ENCODE assay signal across 21 cellular contexts in genomic region chr2:3009499-3009882, GRCh38.
DNase-seq lines count a peak whose midpoint lies in the region; ATAC-seq, FAIRE-seq and TF ChIP-seq lines count a peak whose summit lies in the region.
"Had no signal": no experiment of that assay in that cellular context is flagged by ENCODE, and none has a peak within 500 bp of the region (broad histone marks: within the 10 kb centered on the region; RNA-seq: fewer than 3 reads in every experiment).

No MANE protein-coding gene starts in this region.

- no peak overlapping the region for H4K8ac ChIP-seq in neuronal stem cell (ENCODE audit: low read depth, low read length)

- H3K27me3 ChIP-seq in GM12878 (replicated peaks in 1 of 2; ENCODE audit: control insufficient read depth in 2 of 2, insufficient read depth in 2 of 2, low read length in 1 of 2) (no peaks in the 10 kb centered on the region), neuronal stem cell (ENCODE audit: control insufficient read depth in 3 of 3, insufficient read depth in 3 of 3, low read depth in 1 of 3, low read length in 3 of 3) (peaks cover 0 to 2% (median 0%) of the 10 kb centered on the region in 3 experiments)
- no peaks in the 10 kb centered on the region for H3K27me3 ChIP-seq in naive thymus-derived CD4-positive, alpha-beta T cell (ENCODE audit: control insufficient read depth in 2 of 2, insufficient read depth in 2 of 2, low read length in 2 of 2)

- H2BK15ac ChIP-seq in neuronal stem cell (ENCODE audit: low read length) = no peak overlapping the region

- ATAC-seq in GM12878 (no peak), GM19452 (IDR thresholded peaks at IDR 0.05; ENCODE audit: unreplicated experiment) (no peak), left lobe of liver (no peak)
- peak; percentile 20 for ATAC-seq in naive thymus-derived CD4-positive, alpha-beta T cell

- RAD21 ChIA-PET in GM12878 (lab: Charles Lee; ENCODE audit: unreplicated experiment) = no interaction called here

- H4K20me1 ChIP-seq in GM12878 (ENCODE audit: control insufficient read depth, insufficient read depth) = no peaks in the 10 kb centered on the region

- TF ChIP-seq CTCF in GM12878 (IDR thresholded peaks at IDR 0.05 in 2 of 3, conservative IDR thresholded peaks at IDR 0.05 in 1 of 3; ENCODE audit: control insufficient read depth in 2 of 3, extremely low read depth in 1 of 3, insufficient read depth in 1 of 3, low read depth in 3 of 3, low read length in 3 of 3) = no peak

- H3K4me2 ChIP-seq in GM12878 (ENCODE audit: control insufficient read depth, insufficient read depth) (no peak overlapping the region), neuronal stem cell (ENCODE audit: insufficient read depth, low read length, poor library complexity, severe bottlenecking) (no peak overlapping the region)
- H3K4me2 ChIP-seq: KMS-11 had no signal

- H3K9me3 Mint-ChIP-seq in naive thymus-derived CD4-positive, alpha-beta T cell = peaks cover 4 to 27% (median 12%) of the 10 kb centered on the region in 11 donors

- H3K4me1 ChIP-seq in GM12878 (ENCODE audit: control insufficient read depth, insufficient read depth, low read length) (no peaks in the 10 kb centered on the region), neuronal stem cell (ENCODE audit: control insufficient read depth in 2 of 2, insufficient read depth in 1 of 2, low read depth in 1 of 2, low read length in 2 of 2) (peaks cover 0 to 11% of the 10 kb centered on the region in 2 donors)
- no peaks in the 10 kb centered on the region for H3K4me1 ChIP-seq in naive thymus-derived CD4-positive, alpha-beta T cell (ENCODE audit: control insufficient read depth in 2 of 2, insufficient read depth in 2 of 2, low read length in 2 of 2)

- H3K9ac ChIP-seq in GM12878 (ENCODE audit: control insufficient read depth, insufficient read depth, low read length) = no peak overlapping the region
- peak overlapping the region; percentile 45 for H3K9ac ChIP-seq in neuronal stem cell (ENCODE audit: low read depth, low read length, poor library complexity)
- H3K9ac ChIP-seq: GM23248, KMS-11 had no signal

- H4K91ac ChIP-seq in neuronal stem cell (ENCODE audit: low read depth, low read length, poor library complexity) = peak overlapping the region; percentile 7

- in situ Hi-C loops in GM12878 (cut with MboI) (no loop called here), ACHN (cut with HindIII; ENCODE audit: low pct_ligation_motif_present, low pct_unique_long_range_greater_than_20kb, low sequenced_read_pairs) (no loop called here)

- SMC1A ChIA-PET in GM12878 (lab: Charles Lee; ENCODE audit: uncharacterized antibody, unreplicated experiment) = no interaction called here

- H3K4ac ChIP-seq in neuronal stem cell (ENCODE audit: low read length) = no peak overlapping the region

- H3K9me3 ChIP-seq in GM12878 (replicated peaks; ENCODE audit: control insufficient read depth, insufficient read depth, low read length) = no peaks in the 10 kb centered on the region; the same call in 2 of the 3 replicates
- peaks cover 0 to 7% (median 0%) of the 10 kb centered on the region in 3 experiments for H3K9me3 ChIP-seq in naive thymus-derived CD4-positive, alpha-beta T cell (ENCODE audit: control insufficient read depth in 2 of 3, low read length in 3 of 3)
- peaks cover 0 to 4% of the 10 kb centered on the region in 2 donors for H3K9me3 ChIP-seq in neuronal stem cell (replicated peaks in 1 of 2; ENCODE audit: control insufficient read depth in 2 of 2, insufficient read depth in 1 of 2, low read depth in 1 of 2, low read length in 2 of 2)

- H2BK120ac ChIP-seq in neuronal stem cell (ENCODE audit: low read depth, low read length) = no peak overlapping the region

- peaks cover 0 to 11% (median 4%) of the 10 kb centered on the region in 5 donors for H3K36me3 Mint-ChIP-seq in naive thymus-derived CD4-positive, alpha-beta T cell

- H3K4me1 Mint-ChIP-seq in naive thymus-derived CD4-positive, alpha-beta T cell = peaks cover 0 to 1% (median 0%) of the 10 kb centered on the region in 7 donors

- H2BK5ac ChIP-seq in neuronal stem cell (ENCODE audit: low read length) = no peak overlapping the region

- no peak overlapping the region for H3K4me3 Mint-ChIP-seq in naive thymus-derived CD4-positive, alpha-beta T cell
- H3K4me3 Mint-ChIP-seq: CD4-positive, alpha-beta T cell; HFFc6 had no signal

- H3K27ac ChIP-seq in GM12878 (ENCODE audit: control insufficient read depth, insufficient read depth) (no peak overlapping the region), neuronal stem cell (replicated peaks; ENCODE audit: low read length) (no peak overlapping the region)
- no peak overlapping the region for H3K27ac ChIP-seq in naive thymus-derived CD4-positive, alpha-beta T cell (ENCODE audit: low read depth, low read length)
- H3K27ac ChIP-seq: C4-2B, GM23248, KMS-11 had no signal

- no peak overlapping the region for H3K14ac ChIP-seq in neuronal stem cell (ENCODE audit: low read length)

- H3K27ac Mint-ChIP-seq in naive thymus-derived CD4-positive, alpha-beta T cell = no peak overlapping the region
- H3K27ac Mint-ChIP-seq: CD4-positive, alpha-beta T cell; HFFc6 had no signal

- TF ChIP-seq POLR2A in GM12878 (IDR thresholded peaks at IDR 0.05; ENCODE audit: low read depth, low read length) = no peak

- no peak overlapping the region for H2BK12ac ChIP-seq in neuronal stem cell (ENCODE audit: low read length)

- H3K18ac ChIP-seq in neuronal stem cell (ENCODE audit: low read length) = peak overlapping the region; percentile 15

- POLR2A ChIA-PET in GM12878 (lab: Charles Lee) = no interaction called here
- POLR2A ChIA-PET in naive thymus-derived CD4-positive, alpha-beta T cell (lab: Charles Lee) = no interaction called here

- H3K79me1 ChIP-seq in neuronal stem cell (ENCODE audit: low read depth, low read length) = no peaks in the 10 kb centered on the region

- FAIRE-seq in HTR-8/SVneo (lab: Jason Lieb, UNC) (peak; percentile 90), GM12878 (lab: Jason Lieb, UNC) (no peak)
- FAIRE-seq: A204.1, GM19239, H54 had no signal

- DNase-seq in HTR-8/SVneo (ENCODE audit: insufficient read length, low spot score) = no peak
- no peak for DNase-seq in GM12878 (ENCODE audit: low read depth, low spot score)
- DNase-seq in naive thymus-derived CD4-positive, alpha-beta T cell = no peak
- no peak for DNase-seq in neuronal stem cell (ENCODE audit: low spot score)
- no peak for DNase-seq in ACHN
- no peak for DNase-seq in left lobe of liver (ENCODE audit: low spot score)
- DNase-seq in dedifferentiated amniotic fluid mesenchymal stem cell (ENCODE audit: extremely low spot score) = no peak
- DNase-seq: AML-193; CD4-positive, alpha-beta T cell; DMS153; DMS79 treated with DMSO at 0.1 percent for 48 hours; GF-D8; GM23248; HCEC 1CT; HFFc6 had no signal

- TF ChIP-seq RAD21 in GM12878 (IDR thresholded peaks at IDR 0.05; ENCODE audit: insufficient read depth, low read depth, low read length) = no peak

- H3K4me3 ChIP-seq in GM12878 = no peak overlapping the region
- H3K4me3 ChIP-seq in naive thymus-derived CD4-positive, alpha-beta T cell (ENCODE audit: low read length) = no peak overlapping the region
- peak overlapping the region in 1 of 2 donors; percentile 0 for H3K4me3 ChIP-seq in neuronal stem cell (ENCODE audit: low read length in 2 of 2)
- H3K4me3 ChIP-seq: GM23248 had no signal

- TF ChIP-seq EP300 in GM12878 (IDR thresholded peaks at IDR 0.05; ENCODE audit: borderline replicate concordance in 1 of 2, control insufficient read depth in 1 of 2, low read depth in 2 of 2, low read length in 2 of 2) = no peak

- BruUV-seq in GM12878 (replicated peaks; lab: Mats Ljungman, UMichigan) = no TSS peak

- H2AFZ ChIP-seq in GM12878 (ENCODE audit: control insufficient read depth, low read depth, low read length) (no peak overlapping the region), neuronal stem cell (ENCODE audit: low read length) (no peak overlapping the region)
- H2AFZ ChIP-seq: GM23248 had no signal

- H3K79me2 ChIP-seq in GM12878 (ENCODE audit: control insufficient read depth, insufficient read depth, low read length) = no peaks in the 10 kb centered on the region

- H3K36me3 ChIP-seq in GM12878 (ENCODE audit: control insufficient read depth in 2 of 2, insufficient read depth in 2 of 2, low read length in 1 of 2) = no peaks in the 10 kb centered on the region
- H3K36me3 ChIP-seq in naive thymus-derived CD4-positive, alpha-beta T cell (ENCODE audit: control insufficient read depth in 2 of 3, insufficient read depth in 3 of 3, low read length in 3 of 3) = no peaks in the 10 kb centered on the region
- H3K36me3 ChIP-seq in neuronal stem cell (replicated peaks in 1 of 2; ENCODE audit: control insufficient read depth in 2 of 2, insufficient read depth in 2 of 2, low read length in 2 of 2) = no peaks in the 10 kb centered on the region

- H2AK5ac ChIP-seq in neuronal stem cell (ENCODE audit: low read depth, low read length) = no peak overlapping the region

- intact Hi-C loops in GM12878 (cut with micrococcal nuclease; ENCODE audit: unreplicated experiment) = no loop called here
- intact Hi-C loops in naive thymus-derived CD4-positive, alpha-beta T cell (cut with micrococcal nuclease) = no loop called here

- CTCF ChIA-PET in GM12878 (lab: Yijun Ruan, JAX) = no interaction called here
- CTCF ChIA-PET in naive thymus-derived CD4-positive, alpha-beta T cell (lab: Charles Lee) = no interaction called here

- H3K23ac ChIP-seq in neuronal stem cell (ENCODE audit: low read depth, low read length, poor library complexity) = no peak overlapping the region

- WGBS in GM12878 (ENCODE audit: insufficient coverage, insufficient replicate concordance, low lambda C conversion rate, missing lambda C conversion rate) = 21% methylated on average over 5 of the region's 6 CpGs
- 100% methylated on average over 1 of the region's 6 CpGs; no CpG with 5 or more reads in 1 of the 2 donors for WGBS in neuronal stem cell (ENCODE audit: extremely low coverage in 2 of 2, insufficient read length in 2 of 2, insufficient replicate concordance in 1 of 2), 2 donors

- peaks cover 0 to 57% (median 31%) of the 10 kb centered on the region in 5 donors for H3K27me3 Mint-ChIP-seq in naive thymus-derived CD4-positive, alpha-beta T cell

TF ChIP-seq in GM12878, 131 proteins besides CTCF, POLR2A, EP300 and RAD21 (continues in another document):
- no peak for TF ChIP-seq NR2C1 (IDR thresholded peaks at IDR 0.05)
- TF ChIP-seq GATAD2B (conservative IDR thresholded peaks at IDR 0.05; ENCODE audit: low read depth) = no peak
